19 cellular contexts compared by ENCODE assay signal in the genomic region with DNA sequence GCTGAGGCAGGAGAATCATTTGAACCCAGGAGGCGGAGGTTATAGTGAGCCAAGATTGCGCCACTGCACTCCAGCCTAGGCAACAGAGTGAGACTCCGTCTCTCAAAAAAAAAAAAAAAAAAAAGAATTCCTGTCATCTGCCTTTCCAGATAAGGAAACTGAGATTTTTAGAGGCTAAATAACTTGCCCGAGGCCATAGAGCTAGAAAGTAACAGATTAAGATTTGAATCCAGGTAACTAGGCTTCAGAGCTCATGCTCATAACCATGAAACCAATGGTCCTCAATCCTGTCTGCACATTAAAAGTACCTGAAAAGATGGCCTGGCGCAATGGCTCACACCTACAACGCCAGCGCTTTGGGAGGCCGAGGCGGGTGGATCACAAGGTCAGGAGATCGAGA. TPM values are rescaled to one million over a fixed set of nuclear protein-coding genes. Genes with fewer than 3 reads are reported as not detected.
DNase-seq lines count a peak whose midpoint lies in the region; ATAC-seq and TF ChIP-seq lines count a peak whose summit lies in the region.
"Had no signal": no experiment of that assay in that cellular context is flagged by ENCODE, and none has a peak within 500 bp of the region (broad histone marks: within the 10 kb centered on the region; RNA-seq: fewer than 3 reads in every experiment).

No MANE protein-coding gene starts in this region.

- peak; percentile 25 for DNase-seq in activated CD8-positive, alpha-beta memory T cell treated with anti-CD3 and anti-CD28 coated beads, Interleukin-2, amount 10 ng/mL, durations not matched to agents 7 days and 5 days
- no peak for DNase-seq in activated CD8-positive, alpha-beta memory T cell treated with anti-CD3 and anti-CD28 coated beads for 24 hours
- DNase-seq in trophoblast cell: peak; percentile 72 to 98
- no peak for DNase-seq in psoas muscle
- no peak for DNase-seq in CD14-positive monocyte (ENCODE audit: low spot score)
- no peak for DNase-seq in Karpas-422
- DNase-seq: CD4-positive, alpha-beta T cell; CD8-positive, alpha-beta memory T cell; DMS 273 treated with DMSO at 0.1 percent for 48 hours; DMS79; EL; GDM1; GOT3; HFFc6 had no signal

- H4K91ac ChIP-seq in trophoblast cell (ENCODE audit: low read depth, low read length): no peak overlapping the region

- H2AFZ ChIP-seq in trophoblast cell (ENCODE audit: insufficient read depth, low read length, poor library complexity) (no peak overlapping the region), Karpas-422 (ENCODE audit: low read length) (no peak overlapping the region)

- H3K14ac ChIP-seq in trophoblast cell (ENCODE audit: low read length): no peak overlapping the region

- no peak overlapping the region for H4K12ac ChIP-seq in trophoblast cell (ENCODE audit: low read depth, low read length)

- no peak overlapping the region for H2AK5ac ChIP-seq in trophoblast cell (ENCODE audit: low read length)

- H3K27ac Mint-ChIP-seq in activated CD8-positive, alpha-beta memory T cell treated with anti-CD3 and anti-CD28 coated beads, Interleukin-2, amount 10 ng/mL, durations not matched to agents 7 days and 5 days: no peak overlapping the region
- H3K27ac Mint-ChIP-seq in CD14-positive monocyte: peak overlapping the region in 1 of 7 donors; percentile 25
- H3K27ac Mint-ChIP-seq: B cell; CD4-positive, alpha-beta T cell; HFFc6 had no signal

- H4K8ac ChIP-seq in trophoblast cell (ENCODE audit: low read depth, low read length): no peak overlapping the region

- H3K27ac ChIP-seq in trophoblast cell (ENCODE audit: low read depth, low read length) (no peak overlapping the region), psoas muscle (peak overlapping the region; percentile 84), Karpas-422 (ENCODE audit: low read length) (no peak overlapping the region)
- H3K27ac ChIP-seq: 22Rv1, BLaER1 had no signal

- H3K18ac ChIP-seq in trophoblast cell (ENCODE audit: low read length): no peak overlapping the region

- no peak for ATAC-seq in activated CD8-positive, alpha-beta memory T cell treated with anti-CD3 and anti-CD28 coated beads, Interleukin-2, amount 10 ng/mL, durations not matched to agents 7 days and 5 days
- ATAC-seq in psoas muscle (no peak), GM19463 (IDR thresholded peaks at IDR 0.05; ENCODE audit: unreplicated experiment) (no peak)

- H3K4me3 Mint-ChIP-seq in activated CD8-positive, alpha-beta memory T cell treated with anti-CD3 and anti-CD28 coated beads, Interleukin-2, amount 10 ng/mL, durations not matched to agents 7 days and 5 days: no peak overlapping the region
- H3K4me3 Mint-ChIP-seq in CD14-positive monocyte: no peak overlapping the region
- H3K4me3 Mint-ChIP-seq: B cell; CD4-positive, alpha-beta T cell; HFFc6 had no signal

- H3K9ac ChIP-seq in trophoblast cell (ENCODE audit: low read length) (no peak overlapping the region), Karpas-422 (ENCODE audit: low read length) (no peak overlapping the region)
- H3K9ac ChIP-seq: BLaER1 had no signal

- H3K4me1 Mint-ChIP-seq in activated CD8-positive, alpha-beta memory T cell treated with anti-CD3 and anti-CD28 coated beads, Interleukin-2, amount 10 ng/mL, durations not matched to agents 7 days and 5 days: peaks cover 17% of the 10 kb centered on the region
- H3K4me1 Mint-ChIP-seq in CD14-positive monocyte: peaks cover 41% of the 10 kb centered on the region

- H2BK12ac ChIP-seq in trophoblast cell (ENCODE audit: low read length): no peak overlapping the region

- H3K79me1 ChIP-seq in trophoblast cell (ENCODE audit: low read length): no peaks in the 10 kb centered on the region

- no peak overlapping the region for H3K4me3 ChIP-seq in trophoblast cell (ENCODE audit: low read depth, low read length)
- no peak overlapping the region for H3K4me3 ChIP-seq in psoas muscle
- H3K4me3 ChIP-seq in Karpas-422 (ENCODE audit: low read length): no peak overlapping the region
- H3K4me3 ChIP-seq: BLaER1, HAP-1 had no signal

- H3K36me3 Mint-ChIP-seq in activated CD8-positive, alpha-beta memory T cell treated with anti-CD3 and anti-CD28 coated beads, Interleukin-2, amount 10 ng/mL, durations not matched to agents 7 days and 5 days: peaks cover 43% of the 10 kb centered on the region
- H3K36me3 Mint-ChIP-seq in CD14-positive monocyte: peaks cover 59 to 76% of the 10 kb centered on the region in 2 donors

- H3K9me2 ChIP-seq in Karpas-422 (replicated peaks; ENCODE audit: insufficient read depth, low read length): no peaks in the 10 kb centered on the region

- H3K4me2 ChIP-seq in trophoblast cell (ENCODE audit: low read length) (no peak overlapping the region), Karpas-422 (ENCODE audit: low read depth, low read length, poor library complexity, severe bottlenecking) (no peak overlapping the region)
- H3K4me2 ChIP-seq: BLaER1 had no signal

- H3K4me1 ChIP-seq in trophoblast cell (ENCODE audit: control insufficient read depth in 1 of 2, insufficient read depth in 2 of 2, low read length in 2 of 2): peaks cover 0 to 3% of the 10 kb centered on the region in 2 experiments
- H3K4me1 ChIP-seq in psoas muscle: peaks cover 24% of the 10 kb centered on the region
- H3K4me1 ChIP-seq in Karpas-422 (ENCODE audit: low read length): no peaks in the 10 kb centered on the region
- H3K4me1 ChIP-seq: BLaER1 had no signal

- H3K4ac ChIP-seq in trophoblast cell (ENCODE audit: low read depth, low read length): no peak overlapping the region

- no CpG with 5 or more reads among the region's 10 CpGs for WGBS in trophoblast cell (ENCODE audit: extremely low coverage, insufficient coverage, insufficient read length)
- WGBS in psoas muscle, 3 donors: 80 to 87% (median 82%) methylated on average over 10 of the region's 10 CpGs

- H3K79me2 ChIP-seq in trophoblast cell (ENCODE audit: control insufficient read depth, insufficient read depth, low read length, poor library complexity) (no peaks in the 10 kb centered on the region), Karpas-422 (ENCODE audit: low read length) (peaks cover 18% of the 10 kb centered on the region; the same call in 1 of the 2 replicates)

- no peaks in the 10 kb centered on the region for H3K9me3 ChIP-seq in trophoblast cell (ENCODE audit: insufficient read depth, low read depth, low read length)
- H3K9me3 ChIP-seq in psoas muscle: no peaks in the 10 kb centered on the region
- no peaks in the 10 kb centered on the region for H3K9me3 ChIP-seq in Karpas-422 (ENCODE audit: low read length)
- H3K9me3 ChIP-seq: BLaER1, HAP-1 had no signal

- no peak overlapping the region for H2BK120ac ChIP-seq in trophoblast cell (ENCODE audit: insufficient read depth, low read length, poor library complexity)

- H3K23ac ChIP-seq in trophoblast cell (ENCODE audit: low read length): no peak overlapping the region

- H3K27me3 ChIP-seq in trophoblast cell (ENCODE audit: insufficient read depth, low read length): no peaks in the 10 kb centered on the region
- H3K27me3 ChIP-seq in psoas muscle (ENCODE audit: insufficient read depth in 3 of 3, low read length in 2 of 3): no peaks in the 10 kb centered on the region
- H3K27me3 ChIP-seq in Karpas-422 (ENCODE audit: low read length): no peaks in the 10 kb centered on the region
- H3K27me3 ChIP-seq: BLaER1 had no signal

- no peaks in the 10 kb centered on the region for H3K27me3 Mint-ChIP-seq in activated CD8-positive, alpha-beta memory T cell treated with anti-CD3 and anti-CD28 coated beads, Interleukin-2, amount 10 ng/mL, durations not matched to agents 7 days and 5 days
- peaks cover 0 to 1% (median 0%) of the 10 kb centered on the region in 3 donors for H3K27me3 Mint-ChIP-seq in CD14-positive monocyte (ENCODE audit: low read depth in 3 of 3)
- H3K27me3 Mint-ChIP-seq: B cell; CD4-positive, alpha-beta T cell; CD8-positive, alpha-beta memory T cell had no signal

- intact Hi-C loops in psoas muscle (cut with DNase I) (no loop called here), CD14-positive monocyte (cut with micrococcal nuclease) (no loop called here)

- H2BK5ac ChIP-seq in trophoblast cell (ENCODE audit: low read depth, low read length, poor library complexity): no peak overlapping the region

- no peaks in the 10 kb centered on the region for H4K20me1 ChIP-seq in Karpas-422 (ENCODE audit: insufficient read depth, low read depth, low read length)

- TF ChIP-seq CTCF in psoas muscle (IDR thresholded peaks at IDR 0.05) (no peak), CD14-positive monocyte (IDR thresholded peaks at IDR 0.05) (no peak)

- CTCF ChIA-PET in activated CD8-positive, alpha-beta memory T cell treated with anti-CD3 and anti-CD28 coated beads, Interleukin-2, amount 10 ng/mL, durations not matched to agents 7 days and 5 days (lab: Charles Lee): interaction anchor here (1.8 to 3.6 kb wide), 3 partner anchors 9 to 100 kb away, joined by 5 to 25 read pairs (median 11); partner anchors contain the start of gene NCBP3

- H3K36me3 ChIP-seq in trophoblast cell (ENCODE audit: control insufficient read depth in 1 of 2, insufficient read depth in 2 of 2, low read length in 2 of 2) (peaks cover 22 to 48% of the 10 kb centered on the region in 2 experiments), psoas muscle (ENCODE audit: insufficient read depth in 1 of 2, low read depth in 1 of 2) (peaks cover 2 to 55% of the 10 kb centered on the region in 2 donors), Karpas-422 (ENCODE audit: insufficient read depth, low read length) (peaks cover 11% of the 10 kb centered on the region)

- H3K9me3 Mint-ChIP-seq in activated CD8-positive, alpha-beta memory T cell treated with anti-CD3 and anti-CD28 coated beads, Interleukin-2, amount 10 ng/mL, durations not matched to agents 7 days and 5 days (ENCODE audit: low read depth): no peaks in the 10 kb centered on the region
- peaks cover 0 to 3% (median 0%) of the 10 kb centered on the region in 7 donors for H3K9me3 Mint-ChIP-seq in CD14-positive monocyte
- H3K9me3 Mint-ChIP-seq: CD4-positive, alpha-beta T cell; CD8-positive, alpha-beta memory T cell; HFFc6 had no signal

RNA-seq across cellular contexts. Expression of gene NCBP3, which starts 9.5 kb away (rescaled TPM):
- total RNA-seq in activated CD8-positive, alpha-beta memory T cell treated with anti-CD3 and anti-CD28 coated beads, Interleukin-2, amount 10 ng/mL, durations not matched to agents 7 days and 5 days: 10 to 100 TPM; 46.3 to 48.7 TPM
- polyA plus RNA-seq in trophoblast cell (2013): 31.8 and 32.8 TPM in 2 replicates
- 10 to 100 TPM; 10.9 to 23.5 (median 17.7) TPM for total RNA-seq in psoas muscle
- polyA plus RNA-seq in psoas muscle (10 to 100 TPM in 1 of 3 donors, 1 to 10 TPM in 2; 9.3 to 15.1 (median 9.9) TPM), CD14-positive monocyte (1 to 10 TPM; 4.9 to 8.5 TPM)
- 10.1 and 17.0 TPM in 2 replicates for total RNA-seq in Karpas-422 (2014; rRNA removed; shearing (Covaris generic); ENCODE audit: low replicate concordance)

RNA-seq across cellular contexts. Expression of gene ITGAE, which starts 35.6 kb away (rescaled TPM):
- total RNA-seq in activated CD8-positive, alpha-beta memory T cell treated with anti-CD3 and anti-CD28 coated beads, Interleukin-2, amount 10 ng/mL, durations not matched to agents 7 days and 5 days: 10 to 100 TPM; 54.4 to 70.9 TPM
- 32.1 and 34.1 TPM in 2 replicates for polyA plus RNA-seq in trophoblast cell (2013)
- total RNA-seq in psoas muscle: 10 to 100 TPM; 13.8 to 23.6 (median 17.4) TPM
- 10 to 100 TPM; 33.8 to 47.8 (median 35.5) TPM for polyA plus RNA-seq in psoas muscle
- 10 to 100 TPM; 66.6 to 78.8 TPM for polyA plus RNA-seq in CD14-positive monocyte
- 20.6 and 51.3 TPM in 2 replicates for total RNA-seq in Karpas-422 (2014; rRNA removed; shearing (Covaris generic); ENCODE audit: low replicate concordance)

RNA-seq across cellular contexts. Expression of gene CAMKK1, which starts 56.3 kb away (rescaled TPM):
- 1 to 10 TPM; 1.8 TPM for total RNA-seq in activated CD8-positive, alpha-beta memory T cell treated with anti-CD3 and anti-CD28 coated beads, Interleukin-2, amount 10 ng/mL, durations not matched to agents 7 days and 5 days
- 0.82 and 0.90 TPM in 2 replicates for polyA plus RNA-seq in trophoblast cell (2013)
- 1 to 10 TPM in 3 of 4 donors, under 1 TPM in 1; 0.92 to 2.3 (median 1.8) TPM for total RNA-seq in psoas muscle
- polyA plus RNA-seq in psoas muscle (1 to 10 TPM in 2 of 3 donors, under 1 TPM in 1; 0.91 to 1.5 (median 1.3) TPM), CD14-positive monocyte (1 to 10 TPM in 1 of 2 donors, under 1 TPM in 1; 0.74 to 1.5 TPM)
- total RNA-seq in Karpas-422 (2014; rRNA removed; shearing (Covaris generic); ENCODE audit: low replicate concordance): 0.07 and 0.58 TPM in 2 replicates

Comparison
In these comparisons a context has a peak if more than half of its experiments do, and no peak if none do; other contexts are left out.
1. DNase-seq: peak in activated CD8-positive, alpha-beta memory T cell treated with anti-CD3 and anti-CD28 coated beads, Interleukin-2, amount 10 ng/mL, durations not matched to agents 7 days and 5 days (single experiment) and trophoblast cell (2 of 2); none in activated CD8-positive, alpha-beta memory T cell treated with anti-CD3 and anti-CD28 coated beads for 24 hours (single experiment), psoas muscle (0 of 2), CD14-positive monocyte (single experiment) and Karpas-422 (single experiment).